In genomic region chr4:89142691-89143669, GRCh38 we compare ENCODE assay signal across 12 cellular contexts. TPM values are rescaled to one million over a fixed set of nuclear protein-coding genes. Genes with fewer than 3 reads are reported as not detected.
A peak's percentile ranks its signal among the peaks of the same experiment; 100 is the strongest.
DNase-seq lines count a peak whose midpoint lies in the region; ATAC-seq lines count a peak whose summit lies in the region.
"Had no signal": no experiment of that assay in that cellular context is flagged by ENCODE, and none has a peak within 500 bp of the region (broad histone marks: within the 10 kb centered on the region; RNA-seq: fewer than 3 reads in every experiment).

No MANE protein-coding gene starts in this region.

- intact Hi-C loops in posterior cingulate gyrus (cut with DNase I): no loop called here
- intact Hi-C loops in Right ventricle myocardium inferior (cut with DNase I): no loop called here

- ATAC-seq in GM18502 (IDR thresholded peaks at IDR 0.05; ENCODE audit: poor library complexity, unreplicated experiment) (peak; percentile 94), GM19463 (IDR thresholded peaks at IDR 0.05; ENCODE audit: unreplicated experiment) (peak; percentile 80), HG02938 (IDR thresholded peaks at IDR 0.05; ENCODE audit: unreplicated experiment) (peak; percentile 95), HG03571 (IDR thresholded peaks at IDR 0.05; ENCODE audit: unreplicated experiment) (peak; percentile 85), Right ventricle myocardium inferior (no peak)

- DNase-seq in activated CD4-positive, CD25-positive, alpha-beta regulatory T cell treated with anti-CD3 and anti-CD28 coated beads, Interleukin-2, amount 50 U/mL, for 72 hours: no peak
- no peak for DNase-seq in posterior cingulate gyrus
- DNase-seq in effector CD4-positive, alpha-beta T cell: no peak
- DNase-seq in Right ventricle myocardium inferior (ENCODE audit: missing footprints): no peak
- DNase-seq: NCI-H1417; ovary; stimulated activated CD4-positive, alpha-beta T cell treated with anti-CD3 and anti-CD28 coated beads, Interleukin-4, amount 100 ng/mL, for 24 hours; substantia nigra had no signal

RNA-seq across cellular contexts. Expression of gene TIGD2, which starts 31.6 kb away (rescaled TPM):
- total RNA-seq in Right ventricle myocardium inferior: 2.3 TPM
